ENCODE assay signal across 8 cellular contexts in genomic region chr7:6729492-6730342, GRCh38. TPM values are rescaled to one million over a fixed set of nuclear protein-coding genes. Genes with fewer than 3 reads are reported as not detected.
DNase-seq lines count a peak whose midpoint lies in the region; ATAC-seq and TF ChIP-seq lines count a peak whose summit lies in the region.

No MANE protein-coding gene starts in this region.

- intact Hi-C loops in left ventricle myocardium inferior (cut with micrococcal nuclease), result no loop called here

- H3K36me3 ChIP-seq in left ventricle myocardium inferior, result peaks cover 29% of the 10 kb centered on the region

- H3K4me1 Mint-ChIP-seq in progenitor cell of endocrine pancreas (ENCODE audit: low read depth), result peaks cover 10% of the 10 kb centered on the region

- DNase-seq in NCI-H128 (lab: John Stamatoyannopoulos, UW; ENCODE audit: unreplicated experiment) (peak; percentile 78), T follicular helper cell (ENCODE audit: low read depth) (peak; percentile 61), amniotic stem cell (lab: John Stamatoyannopoulos, UW) (peak; percentile 75), left ventricle myocardium inferior (peak; percentile 94), progenitor cell of endocrine pancreas (ENCODE audit: low spot score, unreplicated experiment) (peak; percentile 77), ureter (ENCODE audit: low spot score) (peak; percentile 95)

- H3K4me3 ChIP-seq in GM12875 (ENCODE audit: low read depth, low read length), result peak overlapping the region; percentile 98
- H3K4me3 ChIP-seq in left ventricle myocardium inferior, result peak overlapping the region; percentile 83

- H3K4me1 ChIP-seq in left ventricle myocardium inferior, result peaks cover 25% of the 10 kb centered on the region

- no peaks in the 10 kb centered on the region for H3K9me3 Mint-ChIP-seq in progenitor cell of endocrine pancreas (ENCODE audit: low read depth)

- peak; percentile 94 for ATAC-seq in HG02759 (IDR thresholded peaks at IDR 0.05; ENCODE audit: unreplicated experiment)

- H3K36me3 Mint-ChIP-seq in progenitor cell of endocrine pancreas (ENCODE audit: insufficient read depth), result peaks cover 16% of the 10 kb centered on the region

- H3K27me3 Mint-ChIP-seq in progenitor cell of endocrine pancreas, result peaks cover 3% of the 10 kb centered on the region

- no peaks in the 10 kb centered on the region for H3K27me3 ChIP-seq in left ventricle myocardium inferior (ENCODE audit: low read depth)

- H3K4me3 Mint-ChIP-seq in progenitor cell of endocrine pancreas (ENCODE audit: low read depth), result peak overlapping the region; percentile 87

- no peaks in the 10 kb centered on the region for H3K9me3 ChIP-seq in left ventricle myocardium inferior (replicated peaks)

- H3K27ac ChIP-seq in left ventricle myocardium inferior (replicated peaks), result peak overlapping the region; percentile 88

- H3K27ac Mint-ChIP-seq in progenitor cell of endocrine pancreas, result peak overlapping the region; percentile 84

- 0 out of 2 replicates have a peak, but pooled peaks have one; percentile 15 for TF ChIP-seq CTCF in GM12875 (IDR thresholded peaks at IDR 0.05; ENCODE audit: borderline replicate concordance, insufficient read depth, low read depth, low read length)
- TF ChIP-seq CTCF in left ventricle myocardium inferior (IDR thresholded peaks at IDR 0.05; ENCODE audit: borderline replicate concordance), result peak; percentile 23
- no peak for TF ChIP-seq CTCF in progenitor cell of endocrine pancreas (IDR thresholded peaks at IDR 0.05; ENCODE audit: unreplicated experiment)

RNA-seq across cellular contexts. Expression of gene ZNF12, which starts 23.0 kb away (rescaled TPM):
- total RNA-seq in left ventricle myocardium inferior (14.2 TPM), progenitor cell of endocrine pancreas (25.7 and 28.8 TPM in 2 replicates), ureter (29.0 TPM)

RNA-seq across cellular contexts. Expression of gene RSPH10B2, which starts 24.2 kb away (rescaled TPM):
- total RNA-seq in left ventricle myocardium inferior, result not detected
- total RNA-seq in progenitor cell of endocrine pancreas, result 2.8 and 3.6 TPM in 2 replicates
- total RNA-seq in ureter, result not detected

Comparison
In these comparisons a context has a peak if more than half of its experiments do, and no peak if none do; other contexts are left out.
1. Peak in every context shown above with its lines: DNase-seq, ATAC-seq, H3K4me3 ChIP-seq and H3K27ac ChIP-seq.